In genomic region chr3:41202834-41203345, GRCh38 we compare ENCODE assay signal across 8 cellular contexts. TPM values are rescaled to one million over a fixed set of nuclear protein-coding genes. Genes with fewer than 3 reads are reported as not detected.
DNase-seq lines count a peak whose midpoint lies in the region; ATAC-seq, FAIRE-seq and TF ChIP-seq lines count a peak whose summit lies in the region.

No MANE protein-coding gene starts in this region.

- H3K4me1 ChIP-seq in sigmoid colon = peaks cover 2 to 80% (median 63%) of the 10 kb centered on the region in 4 donors

- H3K27ac Mint-ChIP-seq in memory B cell = peak overlapping the region; percentile 55

- H3K36me3 Mint-ChIP-seq in memory B cell = peaks cover 2% of the 10 kb centered on the region

- no peak for ATAC-seq in memory B cell (ENCODE audit: low read depth)
- no peak for ATAC-seq in GM18909 (IDR thresholded peaks at IDR 0.05; ENCODE audit: poor library complexity, unreplicated experiment)
- ATAC-seq in GM19351 (IDR thresholded peaks at IDR 0.05; ENCODE audit: unreplicated experiment) = no peak

- H3K4me3 Mint-ChIP-seq in memory B cell = peak overlapping the region; percentile 71

- H3K27ac ChIP-seq in sigmoid colon = peak overlapping the region in 2 of 4 donors; percentile 97 to 99

- TF ChIP-seq EP300 in sigmoid colon (IDR thresholded peaks at IDR 0.05) = no peak

- no peaks in the 10 kb centered on the region for H3K9me3 ChIP-seq in sigmoid colon

- no peaks in the 10 kb centered on the region for H3K27me3 ChIP-seq in bronchial epithelial cell (ENCODE audit: control insufficient read depth, insufficient read depth, low read length)
- H3K27me3 ChIP-seq in sigmoid colon = no peaks in the 10 kb centered on the region

- H3K4me1 Mint-ChIP-seq in memory B cell = peaks cover 50% of the 10 kb centered on the region

- no peaks in the 10 kb centered on the region for H3K36me3 ChIP-seq in bronchial epithelial cell (ENCODE audit: control insufficient read depth, insufficient read depth, low read length)
- no peaks in the 10 kb centered on the region for H3K36me3 ChIP-seq in sigmoid colon

- FAIRE-seq in bronchial epithelial cell (lab: Jason Lieb, UNC) = no peak

- intact Hi-C loops in sigmoid colon (cut with DNase I) = loop anchor here (5.0 kb wide), 1 partner anchor 621 kb away; no protein-coding TSS in a partner anchor

- DNase-seq in AG10803 (ENCODE audit: low read depth) (peak; percentile 61), GM10266 (ENCODE audit: extremely low spot score) (peak; percentile 18), NCI-H2227 treated with DMSO at 0.1 percent for 48 hours (lab: John Stamatoyannopoulos, UW) (peak; percentile 29), bronchial epithelial cell (ENCODE audit: low read depth) (peak; percentile 77), memory B cell (ENCODE audit: low spot score in 2 of 2) (no peak), sigmoid colon (no peak)

- H3K9me3 Mint-ChIP-seq in memory B cell = no peaks in the 10 kb centered on the region

- TF ChIP-seq CTCF in AG10803 (conservative IDR thresholded peaks at IDR 0.05; ENCODE audit: low read length) (peak; percentile 60), GM10266 (IDR thresholded peaks at IDR 0.05; ENCODE audit: control insufficient read depth, insufficient read depth, low read depth, missing control alignments) (peak; percentile 28), bronchial epithelial cell (IDR thresholded peaks at IDR 0.05; ENCODE audit: insufficient read depth, low read length, severe bottlenecking) (peak; percentile 37), sigmoid colon (IDR thresholded peaks at IDR 0.05) (peak in 2 of 4 experiments; percentile 15 to 16)

- no peak for TF ChIP-seq POLR2A in sigmoid colon (IDR thresholded peaks at IDR 0.05)

- H3K27me3 Mint-ChIP-seq in memory B cell = no peaks in the 10 kb centered on the region

- H3K4me3 ChIP-seq in AG10803 (ENCODE audit: low read length) = no peak overlapping the region
- H3K4me3 ChIP-seq in bronchial epithelial cell (ENCODE audit: low read depth, low read length) = no peak overlapping the region
- H3K4me3 ChIP-seq in sigmoid colon = peak overlapping the region in 2 of 4 donors; percentile 89 to 92

RNA-seq across cellular contexts. Expression of gene CTNNB1, which starts 3.6 kb away (rescaled TPM):
- total RNA-seq in bronchial epithelial cell = 1,006 and 1,168 TPM in 2 replicates
- 100 to 1,000 TPM; 362 to 495 (median 404) TPM for total RNA-seq in sigmoid colon
- 100 to 1,000 TPM; 189 to 585 (median 255) TPM for polyA plus RNA-seq in sigmoid colon

Comparison
In these comparisons a context has a peak if more than half of its experiments do, and no peak if none do; other contexts are left out.
1. DNase-seq: peak in AG10803 (single experiment), GM10266 (single experiment), NCI-H2227 treated with DMSO at 0.1 percent for 48 hours (single experiment) and bronchial epithelial cell (single experiment); none in memory B cell (0 of 2) and sigmoid colon (single experiment).